13 cellular contexts compared by ENCODE assay signal in genomic region chr22:37842015-37842793, GRCh38. TPM values are rescaled to one million over a fixed set of nuclear protein-coding genes. Genes with fewer than 3 reads are reported as not detected.
DNase-seq lines count a peak whose midpoint lies in the region; ATAC-seq and TF ChIP-seq lines count a peak whose summit lies in the region.
"Had no signal": no experiment of that assay in that cellular context is flagged by ENCODE, and none has a peak within 500 bp of the region (broad histone marks: within the 10 kb centered on the region; RNA-seq: fewer than 3 reads in every experiment).

No MANE protein-coding gene starts in this region.

- H3K27ac ChIP-seq in OCI-LY7 (ENCODE audit: low read depth, low read length, poor library complexity, severe bottlenecking) (no peak overlapping the region), osteoblast (ENCODE audit: low read depth, low read length) (peak overlapping the region; percentile 27)
- H3K27ac ChIP-seq: thoracic aorta had no signal

- peaks cover 23% of the 10 kb centered on the region for H3K36me3 Mint-ChIP-seq in T-helper 2 cell treated with Interferon-gamma antibody and Interleukin-4, amounts not matched to agents 5 μg/mL and 100 μg/mL, for 36 hours (ENCODE audit: low read depth)
- H3K36me3 Mint-ChIP-seq in chondrocyte (ENCODE audit: low read depth), result peaks cover 6% of the 10 kb centered on the region

- H3K4me3 ChIP-seq in OCI-LY7 (ENCODE audit: low read depth, low read length, poor library complexity, severe bottlenecking) (no peak overlapping the region), osteoblast (ENCODE audit: insufficient read depth, low read length) (no peak overlapping the region)

- ATAC-seq in GM21825 (IDR thresholded peaks at IDR 0.05; ENCODE audit: unreplicated experiment), result no peak
- ATAC-seq: Right ventricle myocardium inferior had no signal

- peaks cover 3% of the 10 kb centered on the region for H3K9me3 Mint-ChIP-seq in T-helper 2 cell treated with Interferon-gamma antibody and Interleukin-4, amounts not matched to agents 5 μg/mL and 100 μg/mL, for 36 hours
- H3K9me3 Mint-ChIP-seq in chondrocyte (ENCODE audit: low read depth), result peaks cover 3% of the 10 kb centered on the region

- POLR2A ChIA-PET in OCI-LY7 (lab: Charles Lee), result interaction anchor here (0.5 kb wide), 2 partner anchors 34 to 580 kb away, joined by 3 read pairs; partner anchors contain the start of gene GCAT

- intact Hi-C loops in OCI-LY7 (cut with micrococcal nuclease; ENCODE audit: unreplicated experiment), result no loop called here

- no peaks in the 10 kb centered on the region for H3K27me3 ChIP-seq in osteoblast (ENCODE audit: insufficient read depth, low read length)

- TSS peak; percentile 60 for BruUV-seq in OCI-LY7 (replicated peaks; lab: Mats Ljungman, UMichigan)

- peaks cover 8% of the 10 kb centered on the region for H3K4me1 ChIP-seq in OCI-LY7 (ENCODE audit: insufficient read depth, low read length, poor library complexity, severe bottlenecking)
- peaks cover 12% of the 10 kb centered on the region for H3K4me1 ChIP-seq in osteoblast (ENCODE audit: insufficient read depth, low read length)

- peaks cover 19% of the 10 kb centered on the region for H3K79me2 ChIP-seq in OCI-LY7 (ENCODE audit: insufficient read depth, low read depth, low read length)
- peaks cover 36% of the 10 kb centered on the region for H3K79me2 ChIP-seq in osteoblast (ENCODE audit: insufficient read depth, low read length)

- H3K9me2 ChIP-seq in OCI-LY7 (ENCODE audit: insufficient read depth, low read length), result no peaks in the 10 kb centered on the region

- H3K27ac Mint-ChIP-seq in T-helper 2 cell treated with Interferon-gamma antibody and Interleukin-4, amounts not matched to agents 5 μg/mL and 100 μg/mL, for 36 hours, result no peak overlapping the region
- H3K27ac Mint-ChIP-seq in chondrocyte (ENCODE audit: unreplicated experiment), result peak overlapping the region; percentile 42

- H3K4me1 Mint-ChIP-seq in T-helper 2 cell treated with Interferon-gamma antibody and Interleukin-4, amounts not matched to agents 5 μg/mL and 100 μg/mL, for 36 hours (ENCODE audit: low read depth), result peaks cover 12% of the 10 kb centered on the region
- H3K4me1 Mint-ChIP-seq in chondrocyte (ENCODE audit: low read depth), result peaks cover 15% of the 10 kb centered on the region

- H3K4me3 Mint-ChIP-seq in T-helper 2 cell treated with Interferon-gamma antibody and Interleukin-4, amounts not matched to agents 5 μg/mL and 100 μg/mL, for 36 hours, result peak overlapping the region; percentile 74
- H3K4me3 Mint-ChIP-seq in chondrocyte (ENCODE audit: unreplicated experiment), result peak overlapping the region; percentile 73

- peaks cover 32% of the 10 kb centered on the region for H3K36me3 ChIP-seq in OCI-LY7 (ENCODE audit: insufficient read depth, low read length)
- H3K36me3 ChIP-seq in osteoblast (ENCODE audit: insufficient read depth, low read length), result peaks cover 25% of the 10 kb centered on the region

- H3K9me3 ChIP-seq in OCI-LY7 (ENCODE audit: low read length) (peaks cover 7% of the 10 kb centered on the region; the same call in 1 of the 2 replicates), osteoblast (ENCODE audit: low read depth, low read length) (no peaks in the 10 kb centered on the region)
- H3K9me3 ChIP-seq: thoracic aorta had no signal

- no peak overlapping the region for H2AFZ ChIP-seq in OCI-LY7 (ENCODE audit: low read length)
- no peak overlapping the region for H2AFZ ChIP-seq in osteoblast (ENCODE audit: low read length)

- H4K20me1 ChIP-seq in OCI-LY7 (ENCODE audit: insufficient read depth, low read length) (no peaks in the 10 kb centered on the region), osteoblast (ENCODE audit: insufficient read depth, low read length) (peaks cover 23% of the 10 kb centered on the region)

- DNase-seq in T-helper 2 cell treated with Interferon-gamma antibody and Interleukin-4, amounts not matched to agents 5 μg/mL and 100 μg/mL, for 36 hours (ENCODE audit: low spot score), result no peak
- no peak for DNase-seq in T-helper 2 cell
- no peak for DNase-seq in OCI-LY7 (ENCODE audit: low spot score)
- no peak for DNase-seq in chondrocyte (ENCODE audit: low spot score)
- DNase-seq in osteoblast (ENCODE audit: insufficient read length, low spot score, missing footprints), result peak; percentile 18
- DNase-seq in NCI-H2081 (lab: John Stamatoyannopoulos, UW), result no peak
- DNase-seq in 8988T, result no peak
- DNase-seq: hippocampal formation, NCI-H2107 had no signal

- H3K4me2 ChIP-seq in OCI-LY7 (ENCODE audit: low read length) (peak overlapping the region; percentile 92), osteoblast (ENCODE audit: insufficient read depth, low read length) (peak overlapping the region; percentile 93)

- TF ChIP-seq CTCF in OCI-LY7 (conservative IDR thresholded peaks at IDR 0.05; ENCODE audit: low read length) (no peak), chondrocyte (IDR thresholded peaks at IDR 0.05) (no peak), osteoblast (IDR thresholded peaks at IDR 0.05; ENCODE audit: extremely low read depth, low read depth, low read length) (no peak)

- CTCF ChIA-PET in OCI-LY7 (lab: Charles Lee; ENCODE audit: unreplicated experiment), result interaction anchor here (0.6 kb wide), 1 partner anchor 22 kb away, joined by 3 read pairs; no protein-coding TSS in a partner anchor

- H3K27me3 Mint-ChIP-seq in T-helper 2 cell treated with Interferon-gamma antibody and Interleukin-4, amounts not matched to agents 5 μg/mL and 100 μg/mL, for 36 hours (ENCODE audit: low read depth), result no peaks in the 10 kb centered on the region
- H3K27me3 Mint-ChIP-seq in chondrocyte (ENCODE audit: low read depth), result no peaks in the 10 kb centered on the region

RNA-seq across cellular contexts. Expression of gene ANKRD54, which starts 1.9 kb away (rescaled TPM):
- total RNA-seq in OCI-LY7 (2014; rRNA removed; shearing (Covaris generic)), result 21.0 and 25.4 TPM in 2 replicates
- 31.7 and 31.8 TPM in 2 replicates for total RNA-seq in OCI-LY7 (2022)
- total RNA-seq in chondrocyte, result 17.6 to 17.8 TPM (median 17.7 TPM) in 3 replicates
- total RNA-seq in osteoblast, result 20.6 and 23.9 TPM in 2 replicates

RNA-seq across cellular contexts. Expression of gene EIF3L, which starts 7.0 kb away (rescaled TPM):
- 443 and 503 TPM in 2 replicates for total RNA-seq in OCI-LY7 (2014; rRNA removed; shearing (Covaris generic))
- 596 and 649 TPM in 2 replicates for total RNA-seq in OCI-LY7 (2022)
- total RNA-seq in chondrocyte, result 312 to 325 TPM (median 323 TPM) in 3 replicates
- 280 and 330 TPM in 2 replicates for total RNA-seq in osteoblast

RNA-seq across cellular contexts. Expression of gene GALR3, which starts 19.0 kb away (rescaled TPM):
- total RNA-seq in OCI-LY7 (2014; rRNA removed; shearing (Covaris generic)), result not detected in 2 replicates
- total RNA-seq in OCI-LY7 (2022) (not detected in 2 replicates), chondrocyte (0.37 to 0.41 TPM in 2 of 3 replicates, not detected in the other), osteoblast (not detected in 2 replicates)
- total RNA-seq: HT-29, Right ventricle myocardium inferior, thoracic aorta had no signal

RNA-seq across cellular contexts. Expression of gene GCAT, which starts 34.5 kb away (rescaled TPM):
- total RNA-seq in OCI-LY7 (2014; rRNA removed; shearing (Covaris generic)), result 14.6 and 20.6 TPM in 2 replicates
- total RNA-seq in OCI-LY7 (2022), result 17.3 and 21.6 TPM in 2 replicates
- 23.1 to 24.8 TPM (median 23.6 TPM) in 3 replicates for total RNA-seq in chondrocyte
- 25.9 and 26.8 TPM in 2 replicates for total RNA-seq in osteoblast
